In the genomic region with DNA sequence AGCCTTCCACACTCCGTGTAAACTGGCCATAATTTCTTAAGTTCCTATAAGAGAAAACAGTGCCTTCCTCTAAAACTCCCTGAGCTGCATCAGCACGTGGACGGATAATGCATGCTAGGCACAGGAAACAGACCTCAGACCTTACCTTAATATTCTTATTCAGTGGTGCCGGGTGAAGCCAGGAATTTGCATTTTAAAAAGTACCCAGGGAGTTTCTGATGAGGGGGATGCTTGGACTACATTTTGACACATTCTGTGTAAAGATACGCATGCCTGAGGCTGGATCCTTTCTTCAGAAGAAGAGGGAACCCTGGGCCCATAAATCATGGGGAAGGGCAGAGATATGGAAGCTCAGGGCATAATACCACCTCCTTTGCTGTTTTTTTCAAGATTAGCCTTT, we compare ENCODE assay signal across 16 cellular contexts.
A peak's percentile ranks its signal among the peaks of the same experiment; 100 is the strongest.
DNase-seq lines count a peak whose midpoint lies in the region; ATAC-seq and TF ChIP-seq lines count a peak whose summit lies in the region.
"Had no signal": no experiment of that assay in that cellular context is flagged by ENCODE, and none has a peak within 500 bp of the region (broad histone marks: within the 10 kb centered on the region; RNA-seq: fewer than 3 reads in every experiment).

No MANE protein-coding gene starts in this region.

- H3K4me1 ChIP-seq in Caco-2, result peaks cover 33% of the 10 kb centered on the region

- H3K4me3 Mint-ChIP-seq in Caco-2 (ENCODE audit: unreplicated experiment), result no peak overlapping the region
- H3K4me3 Mint-ChIP-seq: activated CD4-positive, alpha-beta T cell treated with anti-CD3 and anti-CD28 coated beads, Interleukin-2, amount 10 ng/mL, durations not matched to agents 7 days and 5 days; activated T-cell treated with anti-CD3 and anti-CD28 coated beads, Interleukin-2, amount 50 U/mL, for 72 hours; CD14-positive monocyte; stimulated activated naive B cell treated with anti-CD40 and anti-IgM and Interleukin-4, amounts not matched to agents 10 μg/mL and 1 μg/mL and 100 μg/mL, for 72 hours had no signal

- H3K9me3 ChIP-seq in Caco-2, result no peaks in the 10 kb centered on the region

- CTCF ChIA-PET in Caco-2 (lab: Charles Lee), result no interaction called here

- H3K4me1 Mint-ChIP-seq in Caco-2 (ENCODE audit: low read depth, unreplicated experiment), result peaks cover 36% of the 10 kb centered on the region
- H3K4me1 Mint-ChIP-seq: activated CD4-positive, alpha-beta T cell treated with anti-CD3 and anti-CD28 coated beads, Interleukin-2, amount 10 ng/mL, durations not matched to agents 7 days and 5 days; stimulated activated naive B cell treated with anti-CD40 and anti-IgM and Interleukin-4, amounts not matched to agents 10 μg/mL and 1 μg/mL and 100 μg/mL, for 72 hours had no signal

- no peaks in the 10 kb centered on the region for H3K36me3 ChIP-seq in Caco-2 (ENCODE audit: control insufficient read depth, insufficient read depth, low read length)

- peak; percentile 56 for ATAC-seq in GM19043 (IDR thresholded peaks at IDR 0.05; ENCODE audit: low read depth, unreplicated experiment)
- peak; percentile 71 for ATAC-seq in HG02623 (IDR thresholded peaks at IDR 0.05; ENCODE audit: unreplicated experiment)
- ATAC-seq in HG03457 (IDR thresholded peaks at IDR 0.05; ENCODE audit: unreplicated experiment), result peak; percentile 82
- ATAC-seq in HG02678 (IDR thresholded peaks at IDR 0.05; ENCODE audit: unreplicated experiment), result no peak
- ATAC-seq: activated T-cell treated with anti-CD3 and anti-CD28 coated beads, Interleukin-2, amount 50 U/mL, for 72 hours had no signal

- intact Hi-C loops in Caco-2 (cut with micrococcal nuclease; ENCODE audit: unreplicated experiment), result no loop called here

- POLR2A ChIA-PET in Caco-2 (lab: Charles Lee), result no interaction called here

- no peak for TF ChIP-seq CTCF in Caco-2 (IDR thresholded peaks at IDR 0.05; ENCODE audit: insufficient read depth in 1 of 2, low read depth in 1 of 2, low read length in 1 of 2, severe bottlenecking in 1 of 2, unreplicated experiment in 1 of 2)

- no peaks in the 10 kb centered on the region for H3K9me3 Mint-ChIP-seq in Caco-2 (ENCODE audit: unreplicated experiment)
- H3K9me3 Mint-ChIP-seq: activated CD4-positive, alpha-beta T cell treated with anti-CD3 and anti-CD28 coated beads, Interleukin-2, amount 10 ng/mL, durations not matched to agents 7 days and 5 days; activated T-cell treated with anti-CD3 and anti-CD28 coated beads, Interleukin-2, amount 50 U/mL, for 72 hours; stimulated activated naive B cell treated with anti-CD40 and anti-IgM and Interleukin-4, amounts not matched to agents 10 μg/mL and 1 μg/mL and 100 μg/mL, for 72 hours had no signal

- H3K27me3 ChIP-seq in Caco-2 (replicated peaks; ENCODE audit: control insufficient read depth, insufficient read depth, low read length), result no peaks in the 10 kb centered on the region

- H3K4me3 ChIP-seq in Caco-2 (ENCODE audit: low read depth, low read length), result no peak overlapping the region

- peak overlapping the region; percentile 46 for H3K27ac Mint-ChIP-seq in Caco-2 (ENCODE audit: unreplicated experiment)
- H3K27ac Mint-ChIP-seq: activated CD4-positive, alpha-beta T cell treated with anti-CD3 and anti-CD28 coated beads, Interleukin-2, amount 10 ng/mL, durations not matched to agents 7 days and 5 days; activated T-cell treated with anti-CD3 and anti-CD28 coated beads, Interleukin-2, amount 50 U/mL, for 72 hours; stimulated activated naive B cell treated with anti-CD40 and anti-IgM and Interleukin-4, amounts not matched to agents 10 μg/mL and 1 μg/mL and 100 μg/mL, for 72 hours had no signal

- no TSS peak for BruUV-seq in Caco-2 (replicated peaks; lab: Mats Ljungman, UMichigan)

- no peaks in the 10 kb centered on the region for H3K27me3 Mint-ChIP-seq in Caco-2 (ENCODE audit: insufficient read depth, unreplicated experiment)
- H3K27me3 Mint-ChIP-seq: stimulated activated naive B cell treated with anti-CD40 and anti-IgM and Interleukin-4, amounts not matched to agents 10 μg/mL and 1 μg/mL and 100 μg/mL, for 72 hours had no signal

- H3K36me3 Mint-ChIP-seq in Caco-2 (ENCODE audit: insufficient read depth, unreplicated experiment), result peaks cover 5% of the 10 kb centered on the region
- H3K36me3 Mint-ChIP-seq: CD14-positive monocyte; stimulated activated naive B cell treated with anti-CD40 and anti-IgM and Interleukin-4, amounts not matched to agents 10 μg/mL and 1 μg/mL and 100 μg/mL, for 72 hours had no signal

- no peak for DNase-seq in Caco-2
- DNase-seq in amygdala (lab: John Stamatoyannopoulos, UW), result no peak
- DNase-seq in dermis blood vessel endothelial cell, result no peak
- no peak for DNase-seq in activated gamma-delta T cell (lab: John Stamatoyannopoulos, UW)
- DNase-seq: 8988T; activated CD4-positive, alpha-beta T cell treated with anti-CD3 and anti-CD28 coated beads, Interleukin-2, amount 10 ng/mL, durations not matched to agents 7 days and 5 days; activated T-cell treated with anti-CD3 and anti-CD28 coated beads, Interleukin-2, amount 50 U/mL, for 72 hours; foreskin fibroblast; MV-4-11; stimulated activated naive B cell treated with anti-CD40 and anti-IgM and Interleukin-4, amounts not matched to agents 10 μg/mL and 1 μg/mL and 100 μg/mL, for 72 hours; T-helper 9 cell had no signal
